In the genomic region with DNA sequence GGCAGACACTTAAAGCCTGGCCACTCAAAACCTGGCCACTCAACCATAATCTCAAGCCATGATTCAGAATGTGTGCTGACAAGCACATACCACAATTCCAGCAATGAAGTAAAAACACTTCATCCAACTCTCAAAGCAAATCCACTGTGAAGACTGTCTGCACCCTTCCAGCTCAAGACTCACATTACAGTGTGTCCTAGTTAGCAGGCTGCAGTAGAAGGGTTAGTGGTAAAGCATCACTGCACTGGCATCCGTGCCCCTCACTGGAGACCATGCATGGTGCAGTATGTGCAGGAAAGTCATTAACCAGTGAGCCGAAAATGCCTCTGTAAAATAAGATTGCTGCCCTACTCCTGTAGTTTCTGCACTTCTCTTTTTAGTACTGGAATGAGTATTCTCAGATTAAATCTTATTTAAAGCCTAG, we compare ENCODE assay signal across 16 cellular contexts. TPM values are rescaled to one million over a fixed set of nuclear protein-coding genes. Genes with fewer than 3 reads are reported as not detected.
DNase-seq lines count a peak whose midpoint lies in the region; FAIRE-seq and TF ChIP-seq lines count a peak whose summit lies in the region.
"Had no signal": no experiment of that assay in that cellular context is flagged by ENCODE, and none has a peak within 500 bp of the region (broad histone marks: within the 10 kb centered on the region; RNA-seq: fewer than 3 reads in every experiment).

No MANE protein-coding gene starts in this region.

- no peaks in the 10 kb centered on the region for H3K36me3 ChIP-seq in kidney epithelial cell (ENCODE audit: control insufficient read depth, insufficient read depth, low read length)
- no peaks in the 10 kb centered on the region for H3K36me3 ChIP-seq in neural progenitor cell

- H4K20me1 ChIP-seq in neural progenitor cell (ENCODE audit: low read depth), result no peaks in the 10 kb centered on the region

- no peaks in the 10 kb centered on the region for H3K79me2 ChIP-seq in neural progenitor cell (ENCODE audit: low read depth)

- H3K4me3 ChIP-seq in kidney epithelial cell (ENCODE audit: low read depth, low read length) (no peak overlapping the region), neural progenitor cell (no peak overlapping the region)
- H3K4me3 ChIP-seq: body of pancreas, spleen had no signal

- no peak for TF ChIP-seq POLR2A in GM12891 (IDR thresholded peaks at IDR 0.05; ENCODE audit: low read depth, low read length)

- no peaks in the 10 kb centered on the region for H3K36me3 Mint-ChIP-seq in neural progenitor cell

- FAIRE-seq in GM12891 (lab: Jason Lieb, UNC) (peak; percentile 55), RCC 7860 (lab: Jason Lieb, UNC) (peak; percentile 48)
- FAIRE-seq: D721Med had no signal

- no peak overlapping the region for H2AFZ ChIP-seq in neural progenitor cell (replicated peaks)

- in situ Hi-C loops in ACHN (cut with HindIII; ENCODE audit: low pct_ligation_motif_present, low pct_unique_long_range_greater_than_20kb, low sequenced_read_pairs), result no loop called here

- H3K4me2 ChIP-seq in neural progenitor cell, result no peak overlapping the region

- H3K27ac Mint-ChIP-seq in neural progenitor cell, result no peak overlapping the region
- H3K27ac Mint-ChIP-seq: activated CD4-positive, alpha-beta memory T cell treated with anti-CD3 and anti-CD28 coated beads for 36 hours had no signal

- H3K27ac ChIP-seq in neural progenitor cell, result no peak overlapping the region
- H3K27ac ChIP-seq: body of pancreas, spleen had no signal

- no peak for TF ChIP-seq CTCF in kidney epithelial cell (IDR thresholded peaks at IDR 0.05; ENCODE audit: insufficient read depth, low read length, poor library complexity, severe bottlenecking)
- no peak for TF ChIP-seq CTCF in neural progenitor cell (IDR thresholded peaks at IDR 0.05)

- peaks cover 2% of the 10 kb centered on the region for H3K4me1 Mint-ChIP-seq in neural progenitor cell

- no peaks in the 10 kb centered on the region for H3F3A ChIP-seq in neural progenitor cell (ENCODE audit: low read depth)

- DNase-seq in ACHN, result peak; percentile 20
- no peak for DNase-seq in GM12891 (ENCODE audit: insufficient read length, low spot score)
- DNase-seq in RCC 7860 (ENCODE audit: low spot score), result peak; percentile 45
- DNase-seq in kidney epithelial cell (ENCODE audit: low read depth), result peak; percentile 55
- DNase-seq in NCI-H510A (lab: John Stamatoyannopoulos, UW), result no peak
- no peak for DNase-seq in activated gamma-delta T cell treated with Interleukin-2 at 50 U/mL for 16 hours
- DNase-seq in amygdala (lab: John Stamatoyannopoulos, UW), result no peak
- DNase-seq in neural progenitor cell (ENCODE audit: low spot score), result no peak
- DNase-seq: activated CD4-positive, alpha-beta memory T cell treated with anti-CD3 and anti-CD28 coated beads for 36 hours; body of pancreas; NCI-H2029 treated with DMSO at 0.1 percent for 48 hours; NCI-H82; occipital lobe; SHP77; spleen had no signal

- no peaks in the 10 kb centered on the region for H3K9me3 ChIP-seq in neural progenitor cell (ENCODE audit: low read depth)
- H3K9me3 ChIP-seq: body of pancreas, spleen had no signal

- no peaks in the 10 kb centered on the region for H3K9me3 Mint-ChIP-seq in neural progenitor cell
- H3K9me3 Mint-ChIP-seq: activated CD4-positive, alpha-beta memory T cell treated with anti-CD3 and anti-CD28 coated beads for 36 hours had no signal

- no peaks in the 10 kb centered on the region for H3K27me3 Mint-ChIP-seq in neural progenitor cell (ENCODE audit: insufficient read depth, low read depth)
- H3K27me3 Mint-ChIP-seq: activated CD4-positive, alpha-beta memory T cell treated with anti-CD3 and anti-CD28 coated beads for 36 hours had no signal

- H3K27me3 ChIP-seq in kidney epithelial cell (ENCODE audit: control insufficient read depth, insufficient read depth, low read length) (no peaks in the 10 kb centered on the region), neural progenitor cell (no peaks in the 10 kb centered on the region)
- H3K27me3 ChIP-seq: body of pancreas, spleen had no signal

- H3K4me1 ChIP-seq in neural progenitor cell, result no peaks in the 10 kb centered on the region
- H3K4me1 ChIP-seq: body of pancreas had no signal

- no peak overlapping the region for H3K9ac ChIP-seq in neural progenitor cell

- H3K4me3 Mint-ChIP-seq in neural progenitor cell, result no peak overlapping the region
- H3K4me3 Mint-ChIP-seq: activated CD4-positive, alpha-beta memory T cell treated with anti-CD3 and anti-CD28 coated beads for 36 hours had no signal

TF ChIP-seq in GM12891, 5 proteins besides CTCF, POLR2A, EP300 and RAD21:
- TF ChIP-seq POLR2AphosphoS5 (IDR thresholded peaks at IDR 0.05; ENCODE audit: low read depth, low read length), result no peak
- peak; percentile 87 for TF ChIP-seq SPI1 (IDR thresholded peaks at IDR 0.05; ENCODE audit: low read depth, low read length)
- TF ChIP-seq PAX5 (IDR thresholded peaks at IDR 0.05; ENCODE audit: insufficient read depth, low read length, severe bottlenecking), result no peak
- no peak for TF ChIP-seq POU2F2 (IDR thresholded peaks at IDR 0.05; ENCODE audit: low read depth, low read length)

RNA-seq across cellular contexts. Expression of a gene that starts 43.4 kb away (rescaled TPM):
- 9.8 TPM for polyA plus RNA-seq in GM12891 (2012; ENCODE audit: low read depth, missing spikeins)
- total RNA-seq in kidney epithelial cell (20.1 and 21.4 TPM in 2 replicates), neural progenitor cell (ENCODE audit: low replicate concordance) (9.3 and 13.0 TPM in 2 replicates)

Comparison
In these comparisons a context has a peak if more than half of its experiments do, and no peak if none do; other contexts are left out.
1. DNase-seq: peak in ACHN (single experiment), RCC 7860 (single experiment) and kidney epithelial cell (single experiment); none in GM12891 (single experiment), NCI-H510A (single experiment), activated gamma-delta T cell treated with Interleukin-2 at 50 U/mL for 16 hours (single experiment), amygdala (0 of 56) and neural progenitor cell (single experiment).